ENCODE assay signal across 9 cellular contexts in genomic region chr20:41005361-41005729, GRCh38. TPM values are rescaled to one million over a fixed set of nuclear protein-coding genes. Genes with fewer than 3 reads are reported as not detected.
DNase-seq lines count a peak whose midpoint lies in the region; ATAC-seq and TF ChIP-seq lines count a peak whose summit lies in the region.
"Had no signal": no experiment of that assay in that cellular context is flagged by ENCODE, and none has a peak within 500 bp of the region (broad histone marks: within the 10 kb centered on the region; RNA-seq: fewer than 3 reads in every experiment).

No MANE protein-coding gene starts in this region.

- DNase-seq in Caco-2 (no peak), NCI-H69 (lab: John Stamatoyannopoulos, UW) (peak; percentile 61), epithelial cell of esophagus (ENCODE audit: low read depth) (peak; percentile 97), ovary (peak; percentile 63 to 90 (median 76)), trophoblast cell (no peak), islet precursor cell (no peak), WTC11 (ENCODE audit: low spot score) (no peak), NCI-H1930 (lab: John Stamatoyannopoulos, UW) (no peak)

- no peak overlapping the region for H3K4ac ChIP-seq in trophoblast cell (ENCODE audit: low read depth, low read length)

- H4K91ac ChIP-seq in trophoblast cell (ENCODE audit: low read depth, low read length): no peak overlapping the region

- H3K27me3 Mint-ChIP-seq in Caco-2 (ENCODE audit: insufficient read depth, unreplicated experiment): no peaks in the 10 kb centered on the region
- H3K27me3 Mint-ChIP-seq in WTC11 (ENCODE audit: low read depth): peaks cover 10% of the 10 kb centered on the region
- H3K27me3 Mint-ChIP-seq: central memory CD8-positive, alpha-beta T cell had no signal

- TF ChIP-seq POLR2A in ovary (IDR thresholded peaks at IDR 0.05): no peak

- H4K8ac ChIP-seq in trophoblast cell (ENCODE audit: low read depth, low read length): no peak overlapping the region

- H3K18ac ChIP-seq in trophoblast cell (ENCODE audit: low read length): no peak overlapping the region

- no peak overlapping the region for H2AFZ ChIP-seq in trophoblast cell (ENCODE audit: insufficient read depth, low read length, poor library complexity)

- no peaks in the 10 kb centered on the region for H3K79me2 ChIP-seq in trophoblast cell (ENCODE audit: control insufficient read depth, insufficient read depth, low read length, poor library complexity)

- H4K12ac ChIP-seq in trophoblast cell (ENCODE audit: low read depth, low read length): no peak overlapping the region

- H3K27ac Mint-ChIP-seq in Caco-2 (ENCODE audit: unreplicated experiment): peak overlapping the region; percentile 89
- H3K27ac Mint-ChIP-seq in WTC11: no peak overlapping the region

- intact Hi-C loops in Caco-2 (cut with micrococcal nuclease; ENCODE audit: unreplicated experiment) (no loop called here), ovary (cut with DNase I) (no loop called here)

- no peak overlapping the region for H3K9ac ChIP-seq in trophoblast cell (ENCODE audit: low read length)

- CTCF ChIA-PET in Caco-2 (lab: Charles Lee): interaction anchor here (0.5 to 1.9 kb wide), 3 partner anchors 12 to 335 kb away, joined by 3 to 6 read pairs (median 5); no protein-coding TSS in a partner anchor
- CTCF ChIA-PET in WTC11 (lab: Charles Lee): interaction anchor here (1.0 kb wide), 1 partner anchor 37 kb away, joined by 3 read pairs; no protein-coding TSS in a partner anchor

- H3K36me3 Mint-ChIP-seq in Caco-2 (ENCODE audit: insufficient read depth, unreplicated experiment) (peaks cover 28% of the 10 kb centered on the region), WTC11 (peaks cover 14% of the 10 kb centered on the region)

- peak overlapping the region in 1 of 2 donors; percentile 25 for H3K27ac ChIP-seq in ovary
- no peak overlapping the region for H3K27ac ChIP-seq in trophoblast cell (ENCODE audit: low read depth, low read length)

- 8 to 12% (median 9%) methylated on average over 4 of the region's 4 CpGs for WGBS in ovary, 3 donors
- no CpG with 5 or more reads among the region's 4 CpGs for WGBS in trophoblast cell (ENCODE audit: extremely low coverage, insufficient coverage, insufficient read length)

- TF ChIP-seq EP300 in ovary (IDR thresholded peaks at IDR 0.05): no peak

- H3K9me3 Mint-ChIP-seq in Caco-2 (ENCODE audit: unreplicated experiment) (peaks cover 13% of the 10 kb centered on the region), WTC11 (peaks cover 26% of the 10 kb centered on the region)
- H3K9me3 Mint-ChIP-seq: central memory CD8-positive, alpha-beta T cell had no signal

- no peak for ATAC-seq in WTC11

- H3K14ac ChIP-seq in trophoblast cell (ENCODE audit: low read length): no peak overlapping the region

- POLR2A ChIA-PET in Caco-2 (lab: Charles Lee) (no interaction called here), WTC11 (lab: Charles Lee) (no interaction called here)

- H3K4me3 Mint-ChIP-seq in Caco-2 (ENCODE audit: unreplicated experiment) (no peak overlapping the region), WTC11 (no peak overlapping the region)
- H3K4me3 Mint-ChIP-seq: central memory CD8-positive, alpha-beta T cell had no signal

- no peak overlapping the region for H2BK5ac ChIP-seq in trophoblast cell (ENCODE audit: low read depth, low read length, poor library complexity)

- H3K27me3 ChIP-seq in Caco-2 (replicated peaks; ENCODE audit: control insufficient read depth, insufficient read depth, low read length): no peaks in the 10 kb centered on the region
- H3K27me3 ChIP-seq in ovary: no peaks in the 10 kb centered on the region
- H3K27me3 ChIP-seq in trophoblast cell (ENCODE audit: insufficient read depth, low read length): no peaks in the 10 kb centered on the region

- TF ChIP-seq CTCF in Caco-2 (IDR thresholded peaks at IDR 0.05; ENCODE audit: insufficient read depth in 1 of 2, low read depth in 1 of 2, low read length in 1 of 2, severe bottlenecking in 1 of 2, unreplicated experiment in 1 of 2) (no peak), epithelial cell of esophagus (IDR thresholded peaks at IDR 0.05; ENCODE audit: insufficient read depth, low read depth, low read length, missing control alignments) (peak; percentile 7), ovary (IDR thresholded peaks at IDR 0.05) (no peak), WTC11 (IDR thresholded peaks at IDR 0.05) (no peak)

- no peaks in the 10 kb centered on the region for H3K79me1 ChIP-seq in trophoblast cell (ENCODE audit: low read length)

- H3K36me3 ChIP-seq in Caco-2 (ENCODE audit: control insufficient read depth, insufficient read depth, low read length) (no peaks in the 10 kb centered on the region), ovary (no peaks in the 10 kb centered on the region), trophoblast cell (ENCODE audit: control insufficient read depth in 1 of 2, insufficient read depth in 2 of 2, low read length in 2 of 2) (no peaks in the 10 kb centered on the region)

- no peak overlapping the region for H2BK12ac ChIP-seq in trophoblast cell (ENCODE audit: low read length)

- peaks cover 50% of the 10 kb centered on the region for H3K4me1 ChIP-seq in Caco-2
- peaks cover 4% of the 10 kb centered on the region for H3K4me1 ChIP-seq in ovary (ENCODE audit: insufficient read depth)
- H3K4me1 ChIP-seq in trophoblast cell (ENCODE audit: control insufficient read depth in 1 of 2, insufficient read depth in 2 of 2, low read length in 2 of 2): peaks cover 2 to 8% of the 10 kb centered on the region in 2 experiments

- no peak overlapping the region for H3K23ac ChIP-seq in trophoblast cell (ENCODE audit: low read length)

- no peak overlapping the region for H3K4me2 ChIP-seq in trophoblast cell (ENCODE audit: low read length)

- no peak overlapping the region for H2AK5ac ChIP-seq in trophoblast cell (ENCODE audit: low read length)

- H3K4me3 ChIP-seq in Caco-2 (ENCODE audit: low read depth, low read length) (no peak overlapping the region), epithelial cell of esophagus (ENCODE audit: low read length) (no peak overlapping the region), ovary (no peak overlapping the region), trophoblast cell (ENCODE audit: low read depth, low read length) (no peak overlapping the region)

- no peak overlapping the region for H2BK120ac ChIP-seq in trophoblast cell (ENCODE audit: insufficient read depth, low read length, poor library complexity)

- H3K9me3 ChIP-seq in Caco-2 (peaks cover 20% of the 10 kb centered on the region), ovary (no peaks in the 10 kb centered on the region), trophoblast cell (ENCODE audit: insufficient read depth, low read depth, low read length) (peaks cover 15% of the 10 kb centered on the region)

- BruUV-seq in Caco-2 (replicated peaks; lab: Mats Ljungman, UMichigan): no TSS peak

- H3K4me1 Mint-ChIP-seq in Caco-2 (ENCODE audit: low read depth, unreplicated experiment): peaks cover 53% of the 10 kb centered on the region
- peaks cover 21% of the 10 kb centered on the region for H3K4me1 Mint-ChIP-seq in WTC11

TF ChIP-seq in WTC11, 78 proteins besides CTCF, POLR2A, EP300 and RAD21:
- TF ChIP-seq IRF1 (CRISPR knock-in tag; IDR thresholded peaks at IDR 0.05): no peak
- TF ChIP-seq ATF3 (CRISPR knock-in tag; conservative IDR thresholded peaks at IDR 0.05): no peak

RNA-seq across cellular contexts. Expression of gene TOP1, which starts 23.3 kb away (rescaled TPM):
- 142 and 144 TPM in 2 replicates for total RNA-seq in Caco-2 (2022)
- 10 to 100 TPM; 24.8 to 41.8 (median 35.6) TPM for total RNA-seq in ovary
- 10 to 100 TPM; 20.9 to 48.4 TPM for polyA plus RNA-seq in ovary
- 225 and 236 TPM in 2 replicates for polyA plus RNA-seq in trophoblast cell (2013)
- 77.7 to 81.8 TPM (median 80.0 TPM) in 3 replicates for total RNA-seq in WTC11 (2021)

Comparison
In these comparisons a context has a peak if more than half of its experiments do, and no peak if none do; other contexts are left out.
1. DNase-seq: peak in NCI-H69 (single experiment), epithelial cell of esophagus (single experiment) and ovary (5 of 5); none in Caco-2 (0 of 2), trophoblast cell (0 of 2), islet precursor cell (single experiment), WTC11 (single experiment) and NCI-H1930 (0 of 2).